In the genomic region with DNA sequence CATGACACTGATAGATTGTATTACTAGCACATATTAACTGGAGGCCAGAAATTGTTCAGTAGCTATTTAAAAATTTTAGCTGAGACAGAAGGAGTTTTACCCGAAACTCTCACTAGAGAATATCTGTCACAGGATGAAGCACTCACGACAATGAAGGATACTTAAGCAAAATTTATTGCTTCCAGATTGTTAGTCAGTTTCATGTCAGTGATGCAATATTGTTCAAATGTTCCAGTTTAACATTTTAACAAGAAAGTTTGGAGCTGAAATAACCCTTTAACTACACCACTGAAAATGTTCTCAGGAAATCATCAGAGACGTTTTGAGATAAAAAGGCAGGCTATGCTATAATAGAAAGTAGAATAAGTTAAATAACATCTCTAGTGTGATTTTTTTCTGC, we compare ENCODE assay signal across 2 cellular contexts.
TF ChIP-seq lines count a peak whose summit lies in the region.

No MANE protein-coding gene starts in this region.

TF ChIP-seq in A549, 52 proteins besides CTCF, POLR2A, EP300 and RAD21 (continued from another document):
- TF ChIP-seq FOSL2 (IDR thresholded peaks at IDR 0.05) (no peak), FOSL2 (CRISPR knock-in tag; IDR thresholded peaks at IDR 0.05) (no peak)
- TF ChIP-seq, protein P1, sequence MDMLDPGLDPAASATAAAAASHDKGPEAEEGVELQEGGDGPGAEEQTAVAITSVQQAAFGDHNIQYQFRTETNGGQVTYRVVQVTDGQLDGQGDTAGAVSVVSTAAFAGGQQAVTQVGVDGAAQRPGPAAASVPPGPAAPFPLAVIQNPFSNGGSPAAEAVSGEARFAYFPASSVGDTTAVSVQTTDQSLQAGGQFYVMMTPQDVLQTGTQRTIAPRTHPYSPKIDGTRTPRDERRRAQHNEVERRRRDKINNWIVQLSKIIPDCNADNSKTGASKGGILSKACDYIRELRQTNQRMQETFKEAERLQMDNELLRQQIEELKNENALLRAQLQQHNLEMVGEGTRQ (IDR thresholded peaks at IDR 0.05), result no peak
TF ChIP-seq in A549: peak in this region for 0.

TF ChIP-seq in K562, 482 proteins besides CTCF, POLR2A, EP300 and RAD21:
- TF ChIP-seq, protein P2, sequence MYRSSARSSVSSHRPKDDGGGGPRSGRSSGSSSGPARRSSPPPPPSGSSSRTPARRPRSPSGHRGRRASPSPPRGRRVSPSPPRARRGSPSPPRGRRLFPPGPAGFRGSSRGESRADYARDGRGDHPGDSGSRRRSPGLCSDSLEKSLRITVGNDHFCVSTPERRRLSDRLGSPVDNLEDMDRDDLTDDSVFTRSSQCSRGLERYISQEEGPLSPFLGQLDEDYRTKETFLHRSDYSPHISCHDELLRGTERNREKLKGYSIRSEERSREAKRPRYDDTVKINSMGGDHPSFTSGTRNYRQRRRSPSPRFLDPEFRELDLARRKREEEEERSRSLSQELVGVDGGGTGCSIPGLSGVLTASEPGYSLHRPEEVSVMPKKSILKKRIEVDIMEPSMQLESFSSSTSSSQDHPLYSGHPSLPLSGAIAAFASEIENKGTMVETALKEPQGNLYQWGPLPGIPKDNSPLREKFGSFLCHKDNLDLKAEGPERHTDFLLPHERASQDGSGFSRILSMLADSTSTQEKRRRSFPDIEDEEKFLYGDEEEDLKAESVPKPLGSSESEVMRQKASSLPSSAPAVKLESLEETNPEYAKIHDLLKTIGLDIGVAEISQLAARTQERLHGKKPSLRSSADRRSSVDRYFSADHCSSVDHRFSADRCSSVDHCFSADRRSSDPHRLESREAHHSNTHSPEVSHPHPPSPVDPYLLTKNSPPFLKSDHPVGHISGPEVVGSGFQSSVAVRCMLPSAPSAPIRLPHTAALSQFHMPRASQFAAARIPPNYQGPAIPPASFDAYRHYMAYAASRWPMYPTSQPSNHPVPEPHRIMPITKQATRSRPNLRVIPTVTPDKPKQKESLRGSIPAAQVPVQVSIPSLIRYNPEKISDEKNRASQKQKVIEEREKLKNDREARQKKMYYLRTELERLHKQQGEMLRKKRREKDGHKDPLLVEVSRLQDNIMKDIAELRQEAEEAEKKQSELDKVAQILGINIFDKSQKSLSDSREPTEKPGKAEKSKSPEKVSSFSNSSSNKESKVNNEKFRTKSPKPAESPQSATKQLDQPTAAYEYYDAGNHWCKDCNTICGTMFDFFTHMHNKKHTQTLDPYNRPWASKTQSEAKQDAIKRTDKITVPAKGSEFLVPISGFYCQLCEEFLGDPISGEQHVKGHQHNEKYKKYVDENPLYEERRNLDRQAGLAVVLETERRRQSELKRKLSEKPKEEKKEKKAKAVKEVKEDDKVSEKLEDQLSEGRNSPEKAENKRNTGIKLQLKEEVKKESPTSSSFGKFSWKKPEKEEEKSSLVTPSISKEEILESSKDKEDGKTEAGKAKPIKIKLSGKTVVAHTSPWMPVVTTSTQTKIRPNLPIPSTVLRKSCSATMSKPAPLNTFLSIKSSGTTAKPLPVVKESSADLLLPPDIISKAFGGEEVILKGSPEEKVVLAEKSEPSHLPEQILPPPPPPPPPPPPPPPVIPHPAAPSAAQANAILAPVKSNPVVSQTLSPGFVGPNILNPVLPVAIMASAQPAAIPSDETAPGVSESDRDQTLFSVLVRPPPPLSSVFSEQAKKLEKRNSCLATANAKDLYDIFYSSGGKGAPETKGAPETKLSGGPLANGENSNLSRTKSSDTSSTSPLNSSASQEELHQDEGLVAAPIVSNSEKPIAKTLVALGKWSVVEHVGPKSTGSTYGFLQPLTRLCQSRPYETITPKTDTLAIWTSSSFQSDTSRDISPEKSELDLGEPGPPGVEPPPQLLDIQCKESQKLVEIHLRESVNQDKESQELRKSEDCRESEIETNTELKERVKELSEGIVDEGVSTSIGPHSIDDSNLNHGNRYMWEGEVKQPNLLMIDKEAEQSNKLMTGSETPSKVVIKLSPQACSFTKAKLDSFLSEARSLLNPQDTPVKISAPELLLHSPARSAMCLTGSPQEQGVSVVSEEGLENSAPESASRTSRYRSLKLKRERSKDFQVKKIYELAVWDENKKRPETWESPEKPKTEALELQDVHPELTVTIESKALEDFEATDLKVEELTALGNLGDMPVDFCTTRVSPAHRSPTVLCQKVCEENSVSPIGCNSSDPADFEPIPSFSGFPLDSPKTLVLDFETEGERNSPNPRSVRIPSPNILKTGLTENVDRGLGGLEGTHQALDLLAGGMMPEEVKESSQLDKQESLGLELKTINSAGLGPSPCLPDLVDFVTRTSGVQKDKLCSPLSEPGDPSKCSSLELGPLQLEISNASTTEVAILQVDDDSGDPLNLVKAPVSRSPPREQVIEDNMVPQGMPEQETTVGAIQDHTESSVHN (IDR thresholded peaks at IDR 0.05; ENCODE audit: borderline replicate concordance in 1 of 2, low read depth in 1 of 2), result no peak
- TF ChIP-seq CEBPG (CRISPR knock-in tag; IDR thresholded peaks at IDR 0.05) (no peak), CEBPG (tag; conservative IDR thresholded peaks at IDR 0.05 in 1 of 2, IDR thresholded peaks at IDR 0.05 in 1 of 2) (0 out of 4 replicates have a peak, but pooled peaks have one; percentile 20 to 40)
